In the genomic region with DNA sequence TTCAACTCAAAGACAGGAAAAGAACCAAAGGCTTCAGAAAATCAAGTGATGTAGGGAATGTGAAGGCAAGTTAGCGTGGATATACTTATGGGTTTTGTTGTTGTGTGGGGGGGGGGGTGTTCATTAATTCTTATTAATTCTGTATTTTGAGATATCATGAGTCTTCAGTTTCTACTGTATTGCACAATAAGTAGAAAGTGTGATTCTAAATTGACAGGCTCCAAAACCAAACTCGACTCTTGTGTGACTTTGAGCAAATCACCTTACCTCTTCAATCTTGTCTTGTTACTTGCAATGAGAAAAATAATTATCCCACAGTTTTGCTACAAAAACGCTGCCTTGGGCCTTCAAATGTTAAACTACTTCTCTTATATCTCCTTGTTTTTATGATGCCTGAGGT, we compare ENCODE assay signal across 7 cellular contexts.
"Had no signal": no experiment of that assay in that cellular context is flagged by ENCODE, and none has a peak within 500 bp of the region (broad histone marks: within the 10 kb centered on the region; RNA-seq: fewer than 3 reads in every experiment).

No MANE protein-coding gene starts in this region.

- ATAC-seq: K562 had no signal

- H3K27ac Mint-ChIP-seq: IgD-negative memory B cell had no signal

- H3K27ac ChIP-seq: HL-60, KMS-11 had no signal

- H3K4me3 Mint-ChIP-seq: IgD-negative memory B cell had no signal

- FAIRE-seq: HTR-8/SVneo, K562 had no signal

- H3K4me2 ChIP-seq: KMS-11 had no signal

- H3K4me1 Mint-ChIP-seq: IgD-negative memory B cell had no signal

- H3K4me3 ChIP-seq: K562 had no signal

- H3K27me3 Mint-ChIP-seq: IgD-negative memory B cell had no signal

- H3K9ac ChIP-seq: KMS-11 had no signal

- DNase-seq: KBM-7, KG1 had no signal

- H3K36me3 Mint-ChIP-seq: IgD-negative memory B cell had no signal
